In the genomic region with DNA sequence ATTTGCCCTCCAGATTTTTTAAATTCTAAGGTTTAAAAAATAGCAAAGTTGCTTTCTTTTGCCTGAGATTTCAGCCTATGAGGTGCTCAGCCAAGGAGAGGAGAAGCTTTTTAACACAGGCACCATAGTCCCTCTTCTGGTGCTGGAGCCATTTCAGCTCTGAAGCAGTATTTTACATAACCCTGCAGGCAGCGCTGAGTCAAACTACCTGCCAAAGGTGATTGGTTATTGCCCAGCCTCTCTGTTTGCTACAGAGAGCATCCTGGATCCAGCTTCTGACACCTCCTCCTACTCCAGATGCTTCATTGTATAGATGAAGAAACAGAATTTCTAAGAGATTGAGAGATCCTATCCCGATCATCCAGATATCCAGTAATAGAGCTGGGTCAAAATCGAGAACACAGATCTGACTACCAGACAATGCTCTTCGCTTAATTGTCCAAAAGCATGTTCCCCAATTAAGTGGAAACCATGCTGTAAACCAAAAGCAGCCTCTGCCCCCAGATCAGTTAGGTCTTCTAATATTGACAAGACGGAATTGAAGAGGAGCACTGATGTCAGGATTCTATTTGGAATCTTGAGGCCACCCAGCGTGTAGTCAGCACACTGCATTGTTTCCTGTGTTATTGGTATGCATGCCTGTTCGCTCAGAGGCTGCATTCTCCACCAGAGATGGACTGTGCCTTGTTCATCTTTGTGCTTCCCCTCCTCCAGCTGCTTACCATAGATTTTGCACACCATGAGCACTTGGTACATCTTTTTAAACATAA, we compare ENCODE assay signal across 18 cellular contexts. TPM values are rescaled to one million over a fixed set of nuclear protein-coding genes. Genes with fewer than 3 reads are reported as not detected.
A peak's percentile ranks its signal among the peaks of the same experiment; 100 is the strongest.
DNase-seq lines count a peak whose midpoint lies in the region; ATAC-seq and TF ChIP-seq lines count a peak whose summit lies in the region.
"Had no signal": no experiment of that assay in that cellular context is flagged by ENCODE, and none has a peak within 500 bp of the region (broad histone marks: within the 10 kb centered on the region; RNA-seq: fewer than 3 reads in every experiment).

No MANE protein-coding gene starts in this region.

- H3K4me1 Mint-ChIP-seq in WTC11, result peaks cover 60% of the 10 kb centered on the region
- H3K4me1 Mint-ChIP-seq: activated CD4-positive, alpha-beta memory T cell treated with anti-CD3 and anti-CD28 coated beads, Interleukin-2, amount 10 ng/mL, durations not matched to agents 7 days and 5 days; immature natural killer cell had no signal

- no peaks in the 10 kb centered on the region for H3K36me3 ChIP-seq in HCT116 (ENCODE audit: control insufficient read depth in 1 of 2, insufficient read depth in 2 of 2, low read length in 2 of 2)
- no peaks in the 10 kb centered on the region for H3K36me3 ChIP-seq in iPS-18a (ENCODE audit: control insufficient read depth, low read depth, low read length)
- H3K36me3 ChIP-seq: stomach, vagina had no signal

- peaks cover 19% of the 10 kb centered on the region for H3K27me3 Mint-ChIP-seq in WTC11 (ENCODE audit: low read depth)

- no peak overlapping the region for H3K4me3 ChIP-seq in HCT116 (replicated peaks in 1 of 2; ENCODE audit: low read depth in 1 of 2, low read length in 2 of 2)
- peak overlapping the region; percentile 9 for H3K4me3 ChIP-seq in iPS-18a (ENCODE audit: low read length)
- H3K4me3 ChIP-seq: PC-9, stomach, vagina had no signal

- TF ChIP-seq RAD21 in HCT116 (IDR thresholded peaks at IDR 0.05; ENCODE audit: low read depth), result no peak; the same call in 1 of the 2 replicates

- no peak overlapping the region for H3K9ac ChIP-seq in HCT116 (ENCODE audit: low read length)
- no peak overlapping the region for H3K9ac ChIP-seq in iPS-18a (ENCODE audit: low read length)

- intact Hi-C loops in HCT116 (cut with micrococcal nuclease), result no loop called here

- TF ChIP-seq CTCF in HCT116 (IDR thresholded peaks at IDR 0.05 in 2 of 3, conservative IDR thresholded peaks at IDR 0.05 in 1 of 3; ENCODE audit: borderline replicate concordance in 1 of 3, insufficient read depth in 1 of 3, low read depth in 2 of 3, low read length in 2 of 3) (no peak), WTC11 (IDR thresholded peaks at IDR 0.05) (no peak)

- CTCF ChIA-PET in HCT116 (lab: Charles Lee) (no interaction called here), WTC11 (lab: Charles Lee) (interaction anchor here (1.0 to 6.4 kb wide), 12 partner anchors 10 to 122 kb away, joined by 3 to 28 read pairs (median 6); no protein-coding TSS in a partner anchor)

- RAD21 ChIA-PET in HCT116 (lab: Charles Lee; ENCODE audit: low non-redundant PET in 1 of 2, low total read pairs in 2 of 2, uncharacterized antibody in 2 of 2, unreplicated experiment in 2 of 2), result no interaction called here

- POLR2A ChIA-PET in HCT116 (lab: Charles Lee), result interaction anchor here (0.7 kb wide), 1 partner anchor 26 kb away, joined by 3 read pairs; no protein-coding TSS in a partner anchor
- POLR2A ChIA-PET in WTC11 (lab: Charles Lee), result interaction anchor here (1.7 kb wide), 1 partner anchor 59 kb away, joined by 4 read pairs; no protein-coding TSS in a partner anchor

- no peaks in the 10 kb centered on the region for H3K36me3 Mint-ChIP-seq in WTC11
- H3K36me3 Mint-ChIP-seq: immature natural killer cell had no signal

- no peak overlapping the region for H3K4me2 ChIP-seq in HCT116 (ENCODE audit: low read length)
- H3K4me2 ChIP-seq: PC-9 had no signal

- no peak overlapping the region for H3K27ac ChIP-seq in HCT116 (ENCODE audit: low read depth, low read length)
- no peak overlapping the region for H3K27ac ChIP-seq in iPS-18a (ENCODE audit: low read length)
- H3K27ac ChIP-seq: PC-9, stomach, vagina had no signal

- BruUV-seq in HCT116 (replicated peaks; lab: Mats Ljungman, UMichigan), result no TSS peak

- H3K4me1 ChIP-seq in HCT116 (ENCODE audit: control insufficient read depth in 1 of 2, insufficient read depth in 2 of 2, low read length in 2 of 2) (no peaks in the 10 kb centered on the region), iPS-18a (ENCODE audit: control insufficient read depth, low read depth, low read length) (peaks cover 39% of the 10 kb centered on the region)
- H3K4me1 ChIP-seq: stomach, vagina had no signal

- no peaks in the 10 kb centered on the region for H3K9me2 ChIP-seq in HCT116 (ENCODE audit: insufficient read depth)

- no peak overlapping the region for H2AFZ ChIP-seq in HCT116 (ENCODE audit: low read depth, low read length, poor library complexity, severe bottlenecking)
- H2AFZ ChIP-seq: PC-9 had no signal

- ATAC-seq in HCT116, result peak; percentile 54; the same call in 1 of the 2 replicates
- ATAC-seq in WTC11, result peak; percentile 79
- ATAC-seq in GM21529 (IDR thresholded peaks at IDR 0.05; ENCODE audit: unreplicated experiment), result no peak

- H3K27me3 ChIP-seq in HCT116 (ENCODE audit: insufficient read depth, low read length) (peaks cover 20% of the 10 kb centered on the region; the same call in 1 of the 2 replicates), iPS-18a (ENCODE audit: control insufficient read depth, insufficient read depth, low read length) (peaks cover 15% of the 10 kb centered on the region)
- H3K27me3 ChIP-seq: stomach, vagina had no signal

- no peaks in the 10 kb centered on the region for H3K79me2 ChIP-seq in HCT116 (ENCODE audit: insufficient read depth, low read length)

- H4K20me1 ChIP-seq in HCT116 (ENCODE audit: insufficient read depth), result no peaks in the 10 kb centered on the region

- TF ChIP-seq POLR2A in HCT116 (IDR thresholded peaks at IDR 0.05; ENCODE audit: borderline replicate concordance, extremely low read depth, insufficient read depth, insufficient read length), result no peak

- peak overlapping the region; percentile 34 for H3K4me3 Mint-ChIP-seq in WTC11
- H3K4me3 Mint-ChIP-seq: activated CD4-positive, alpha-beta memory T cell treated with anti-CD3 and anti-CD28 coated beads, Interleukin-2, amount 10 ng/mL, durations not matched to agents 7 days and 5 days; immature natural killer cell; nephron progenitor cell had no signal

- H3K9me3 ChIP-seq in HCT116 (ENCODE audit: control insufficient read depth in 1 of 2, insufficient read depth in 1 of 2, low read depth in 1 of 2, low read length in 2 of 2) (no peaks in the 10 kb centered on the region), iPS-18a (ENCODE audit: control insufficient read depth, low read depth, low read length) (no peaks in the 10 kb centered on the region)
- H3K9me3 ChIP-seq: stomach, vagina had no signal

- H3K9me3 Mint-ChIP-seq in WTC11, result no peaks in the 10 kb centered on the region
- H3K9me3 Mint-ChIP-seq: activated CD4-positive, alpha-beta memory T cell treated with anti-CD3 and anti-CD28 coated beads, Interleukin-2, amount 10 ng/mL, durations not matched to agents 7 days and 5 days; immature natural killer cell; nephron progenitor cell had no signal

- H3K27ac Mint-ChIP-seq in WTC11, result peak overlapping the region; percentile 71
- H3K27ac Mint-ChIP-seq: activated CD4-positive, alpha-beta memory T cell treated with anti-CD3 and anti-CD28 coated beads, Interleukin-2, amount 10 ng/mL, durations not matched to agents 7 days and 5 days; immature natural killer cell; nephron progenitor cell had no signal

- peak; percentile 70 for DNase-seq in DMS153 (lab: John Stamatoyannopoulos, UW)
- DNase-seq in HCT116 (ENCODE audit: low read depth, low spot score), result no peak
- peak; percentile 31 for DNase-seq in WTC11 (ENCODE audit: low spot score)
- no peak for DNase-seq in cerebellar cortex (ENCODE audit: low spot score)
- no peak for DNase-seq in AG08396 (ENCODE audit: low spot score)
- DNase-seq in DMS 273 treated with DMSO at 0.1 percent for 48 hours (lab: John Stamatoyannopoulos, UW), result no peak
- DNase-seq: activated CD4-positive, alpha-beta memory T cell treated with anti-CD3 and anti-CD28 coated beads, Interleukin-2, amount 10 ng/mL, durations not matched to agents 7 days and 5 days; immature natural killer cell; KBM-7; mammary epithelial cell; NCI-H1436 treated with DMSO at 0.1 percent for 48 hours; nephron progenitor cell; PC-9; stomach had no signal

TF ChIP-seq in HCT116, 20 proteins besides CTCF, POLR2A, EP300 and RAD21:
- TF ChIP-seq ZFX (IDR thresholded peaks at IDR 0.05) (no peak), CEBPB (IDR thresholded peaks at IDR 0.05; ENCODE audit: low read depth) (no peak)

TF ChIP-seq in WTC11, 78 proteins besides CTCF, POLR2A, EP300 and RAD21 (continues in another document):
- TF ChIP-seq NR2C2 (CRISPR knock-in tag; IDR thresholded peaks at IDR 0.05) (no peak), FOXK1 (CRISPR knock-in tag; IDR thresholded peaks at IDR 0.05) (no peak), CBFB (CRISPR knock-in tag; IDR thresholded peaks at IDR 0.05; ENCODE audit: low read depth) (no peak), ZNF317 (CRISPR knock-in tag; IDR thresholded peaks at IDR 0.05; ENCODE audit: borderline replicate concordance, low read depth) (no peak), KAT7 (CRISPR knock-in tag; IDR thresholded peaks at IDR 0.05; ENCODE audit: borderline replicate concordance) (no peak), SMAD3 (CRISPR knock-in tag; IDR thresholded peaks at IDR 0.05; ENCODE audit: borderline replicate concordance) (no peak), RELA (CRISPR knock-in tag; IDR thresholded peaks at IDR 0.05; ENCODE audit: borderline replicate concordance) (no peak), SMAD4 (CRISPR knock-in tag; IDR thresholded peaks at IDR 0.05) (no peak), JAZF1 (CRISPR knock-in tag; IDR thresholded peaks at IDR 0.05) (no peak)

RNA-seq across cellular contexts. Expression of gene RGS8, which starts 22.1 kb away (rescaled TPM):
- total RNA-seq in HCT116 (2021; ENCODE audit: unreplicated experiment) (not detected), WTC11 (2021) (0.07 to 0.66 TPM (median 0.14 TPM) in 3 replicates)
- polyA plus RNA-seq in HCT116 (2012), result not detected in 2 replicates
- total RNA-seq: activated CD4-positive, alpha-beta memory T cell treated with anti-CD3 and anti-CD28 coated beads, Interleukin-2, amount 10 ng/mL, durations not matched to agents 7 days and 5 days; mammary epithelial cell; NCI-H460; PC-9; stomach; vagina had no signal
- polyA plus RNA-seq: immature natural killer cell, mammary epithelial cell, stomach had no signal

RNA-seq across cellular contexts. Expression of gene RGS16, which starts 58.1 kb away (rescaled TPM):
- total RNA-seq in HCT116 (2021; ENCODE audit: unreplicated experiment) (6.5 TPM), WTC11 (2021) (9.9 to 17.8 TPM (median 10.2 TPM) in 3 replicates)
- 7.0 and 7.9 TPM in 2 replicates for polyA plus RNA-seq in HCT116 (2012)
- total RNA-seq: PC-9 had no signal

Comparison
In these comparisons a context has a peak if more than half of its experiments do, and no peak if none do; other contexts are left out.
1. DNase-seq: peak in DMS153 (single experiment) and WTC11 (single experiment); none in HCT116 (single experiment), cerebellar cortex (single experiment), AG08396 (single experiment) and DMS 273 treated with DMSO at 0.1 percent for 48 hours (single experiment).